Comparison of ENCODE assay signal across 11 cellular contexts in genomic region chr16:84827131-84827574, GRCh38. TPM values are rescaled to one million over a fixed set of nuclear protein-coding genes. Genes with fewer than 3 reads are reported as not detected.
DNase-seq lines count a peak whose midpoint lies in the region; ATAC-seq, FAIRE-seq and TF ChIP-seq lines count a peak whose summit lies in the region.
"Had no signal": no experiment of that assay in that cellular context is flagged by ENCODE, and none has a peak within 500 bp of the region (broad histone marks: within the 10 kb centered on the region; RNA-seq: fewer than 3 reads in every experiment).

No MANE protein-coding gene starts in this region.

- no peaks in the 10 kb centered on the region for H3K79me1 ChIP-seq in H9 (ENCODE audit: insufficient read depth, low read depth, low read length, poor library complexity, severe bottlenecking)

- CTCF ChIA-PET in K562 (lab: Yijun Ruan, JAX; ENCODE audit: low intra/inter-chr PET ratio), result no interaction called here

- no peak overlapping the region for H2AK5ac ChIP-seq in H9 (ENCODE audit: insufficient read length, low read length)

- H3K27ac Mint-ChIP-seq in H9, result peak overlapping the region in 1 of 3 experiments; percentile 81; a peak in 1 of 7 replicates
- H3K27ac Mint-ChIP-seq in immature natural killer cell, result no peak overlapping the region
- H3K27ac Mint-ChIP-seq: stimulated activated naive CD8-positive, alpha-beta T cell treated with anti-CD3 and anti-CD28 coated beads, Interleukin-15, Interleukin-2, amounts not matched to agents 100 ng/mL and 50 ng/mL, for 24 hours; T-helper 2 cell treated with Interferon-gamma antibody and Interleukin-4, amounts not matched to agents 5 μg/mL and 100 μg/mL, for 36 hours had no signal

- H3K23me2 ChIP-seq in H9 (ENCODE audit: insufficient read length, low read depth, low read length, poor library complexity, severe bottlenecking), result no peaks in the 10 kb centered on the region

- H3K36me3 ChIP-seq in K562 (ENCODE audit: control insufficient read depth, insufficient read depth, low read length), result no peaks in the 10 kb centered on the region
- peaks cover 0 to 13% (median 0%) of the 10 kb centered on the region in 4 donors for H3K36me3 ChIP-seq in stomach

- no TSS peak for BruUV-seq in K562 (replicated peaks; lab: Mats Ljungman, UMichigan)

- no peak overlapping the region for H3K56ac ChIP-seq in H9 (ENCODE audit: insufficient read length, low read depth, low read length)

- H2AFZ ChIP-seq in H9 (ENCODE audit: low read length) (no peak overlapping the region), K562 (ENCODE audit: low read depth, low read length) (no peak overlapping the region)

- H3K9ac ChIP-seq in H9 (ENCODE audit: extremely low read depth, insufficient read length, low read length) (no peak overlapping the region), K562 (ENCODE audit: insufficient read depth in 1 of 2, low read depth in 2 of 2, low read length in 2 of 2) (no peak overlapping the region)

- no peak overlapping the region for H2BK20ac ChIP-seq in H9 (ENCODE audit: low read depth, low read length, poor library complexity, severe bottlenecking)

- H3K4me1 ChIP-seq in H9 (ENCODE audit: insufficient read depth, low read length) (no peaks in the 10 kb centered on the region), K562 (replicated peaks in 1 of 2; ENCODE audit: control insufficient read depth in 2 of 2, insufficient read depth in 2 of 2, low read length in 2 of 2) (no peaks in the 10 kb centered on the region), stomach (peaks cover 6 to 74% (median 47%) of the 10 kb centered on the region in 4 donors)

- TF ChIP-seq POLR2A in K562 (conservative IDR thresholded peaks at IDR 0.05) (no peak), stomach (IDR thresholded peaks at IDR 0.05) (no peak)

- H3K9me3 ChIP-seq in H9 (ENCODE audit: control insufficient read depth, low read depth, low read length) (no peaks in the 10 kb centered on the region), K562 (replicated peaks; ENCODE audit: control insufficient read depth, insufficient read depth, low read depth, low read length) (no peaks in the 10 kb centered on the region), stomach (no peaks in the 10 kb centered on the region)

- H4K5ac ChIP-seq in H9 (ENCODE audit: insufficient read length, low read depth, low read length), result no peak overlapping the region

- no peak overlapping the region for H4K8ac ChIP-seq in H9 (replicated peaks; ENCODE audit: insufficient read length, low read depth, low read length)

- H3K4me1 Mint-ChIP-seq in H9 (peaks cover 9 to 11% of the 10 kb centered on the region in 2 experiments), immature natural killer cell (no peaks in the 10 kb centered on the region)

- no peak overlapping the region for H3K4ac ChIP-seq in H9 (ENCODE audit: low read depth, low read length)

- no peak for FAIRE-seq in K562 (lab: Jason Lieb, UNC)

- H3T11ph ChIP-seq in H9 (ENCODE audit: low read length), result no peak overlapping the region

- H3K27me3 Mint-ChIP-seq in H9 (ENCODE audit: low read depth) (peaks cover 26% of the 10 kb centered on the region), immature natural killer cell (ENCODE audit: low read depth in 3 of 3) (peaks cover 1 to 15% (median 5%) of the 10 kb centered on the region in 3 donors)

- H2BK12ac ChIP-seq in H9 (ENCODE audit: insufficient read length, low read depth, low read length), result no peak overlapping the region

- DNase-seq in H9 (no peak), K562 (ENCODE audit: extremely low read depth in 1 of 4, low spot score in 3 of 4) (no peak), left kidney (ENCODE audit: low read depth, low spot score) (peak; percentile 65), stomach (no peak), immature natural killer cell (no peak)
- no peak for DNase-seq in activated CD8-positive, alpha-beta memory T cell treated with anti-CD3 and anti-CD28 coated beads, Interleukin-2, amount 50 U/mL, for 48 hours
- DNase-seq: NCI-H524 treated with DMSO at 0.1 percent for 48 hours had no signal

- no peak overlapping the region for H4K91ac ChIP-seq in H9 (ENCODE audit: insufficient read length, low read depth, low read length)

- TF ChIP-seq CTCF in H9 (conservative IDR thresholded peaks at IDR 0.05) (no peak), K562 (IDR thresholded peaks at IDR 0.05 in 2 of 3, conservative IDR thresholded peaks at IDR 0.05 in 1 of 3; ENCODE audit: insufficient read depth in 2 of 3, low read depth in 1 of 3, low read length in 3 of 3) (no peak), stomach (IDR thresholded peaks at IDR 0.05) (no peak)

- H3K27ac ChIP-seq in H9 (ENCODE audit: insufficient read length, low read depth, low read length) (no peak overlapping the region), K562 (ENCODE audit: extremely low read depth, low read depth, low read length) (no peak overlapping the region), stomach (peak overlapping the region; percentile 73 to 96 (median 84))

- H3K4me2 ChIP-seq in H9 (ENCODE audit: insufficient read depth, insufficient read length, low read length), result no peak overlapping the region
- no peak overlapping the region for H3K4me2 ChIP-seq in K562 (ENCODE audit: insufficient read depth, low read length)

- H4K20me1 ChIP-seq in H9 (ENCODE audit: control insufficient read depth, insufficient read depth, insufficient read length) (no peaks in the 10 kb centered on the region), K562 (replicated peaks; ENCODE audit: control insufficient read depth, insufficient read depth, low read length) (0 out of 2 replicates have a peak, but pooled peaks cover 6% of the 10 kb centered on the region)

- TF ChIP-seq RAD21 in K562 (CRISPR knock-in tag; conservative IDR thresholded peaks at IDR 0.05 in 1 of 2, IDR thresholded peaks at IDR 0.05 in 1 of 2), result no peak

- POLR2A ChIA-PET in K562 (lab: Yijun Ruan, JAX), result no interaction called here

- TF ChIP-seq EP300 in K562 (IDR thresholded peaks at IDR 0.05; ENCODE audit: low read length), result no peak
- TF ChIP-seq EP300 in stomach (IDR thresholded peaks at IDR 0.05), result no peak

- H3K23ac ChIP-seq in H9 (ENCODE audit: insufficient read length, low read depth, low read length), result no peak overlapping the region

- no peaks in the 10 kb centered on the region for H3K9me1 ChIP-seq in K562 (ENCODE audit: control insufficient read depth, insufficient read depth, low read length)

- H3K18ac ChIP-seq in H9 (ENCODE audit: insufficient read length, low read depth, low read length), result peak overlapping the region; percentile 25

- H3K9me3 Mint-ChIP-seq in H9 (no peaks in the 10 kb centered on the region; a peak in 1 of 5 replicates), immature natural killer cell (no peaks in the 10 kb centered on the region)
- H3K9me3 Mint-ChIP-seq: stimulated activated naive CD8-positive, alpha-beta T cell treated with anti-CD3 and anti-CD28 coated beads, Interleukin-15, Interleukin-2, amounts not matched to agents 100 ng/mL and 50 ng/mL, for 24 hours; T-helper 2 cell treated with Interferon-gamma antibody and Interleukin-4, amounts not matched to agents 5 μg/mL and 100 μg/mL, for 36 hours had no signal

- H3K4me3 Mint-ChIP-seq in H9 (peak overlapping the region in 1 of 2 experiments; percentile 35; a peak in 1 of 5 replicates), immature natural killer cell (no peak overlapping the region)
- H3K4me3 Mint-ChIP-seq: stimulated activated naive CD8-positive, alpha-beta T cell treated with anti-CD3 and anti-CD28 coated beads, Interleukin-15, Interleukin-2, amounts not matched to agents 100 ng/mL and 50 ng/mL, for 24 hours; T-helper 2 cell treated with Interferon-gamma antibody and Interleukin-4, amounts not matched to agents 5 μg/mL and 100 μg/mL, for 36 hours had no signal

- H3K27me3 ChIP-seq in H9 (ENCODE audit: insufficient read depth, low read length) (no peaks in the 10 kb centered on the region), K562 (ENCODE audit: control insufficient read depth in 2 of 2, insufficient read depth in 2 of 2, low read length in 2 of 2) (peaks cover 53 to 70% of the 10 kb centered on the region in 2 experiments), stomach (no peaks in the 10 kb centered on the region)

- H3K36me3 Mint-ChIP-seq in H9 (ENCODE audit: insufficient read depth in 1 of 3, low read depth in 3 of 3) (no peaks in the 10 kb centered on the region), immature natural killer cell (no peaks in the 10 kb centered on the region)

- no peak overlapping the region for H2BK15ac ChIP-seq in H9 (ENCODE audit: low read depth, low read length)

- H2BK120ac ChIP-seq in H9 (ENCODE audit: low read depth, low read length, poor library complexity, severe bottlenecking), result no peak overlapping the region

- H3K4me3 ChIP-seq in K562 (no peak overlapping the region), stomach (no peak overlapping the region)

- intact Hi-C loops in K562 (cut with micrococcal nuclease), result no loop called here
- intact Hi-C loops in stomach (cut with DNase I; ENCODE audit: low total_unique reads), result no loop called here

- H3K79me2 ChIP-seq in H9 (ENCODE audit: insufficient read depth, low read length) (no peaks in the 10 kb centered on the region), K562 (ENCODE audit: control insufficient read depth, insufficient read depth, low read length) (no peaks in the 10 kb centered on the region)

- WGBS in H9 (ENCODE audit: extremely low coverage, insufficient read length, low lambda C conversion rate), result no CpG with 5 or more reads among the region's 16 CpGs
- WGBS in K562 (ENCODE audit: insufficient coverage, low coverage, missing lambda C conversion rate), result 13% methylated on average over 16 of the region's 16 CpGs
- WGBS in stomach, 5 donors, result 49 to 77% (median 72%) methylated on average over 14 to 16 of the region's 16 CpGs

- no peak overlapping the region for H3K14ac ChIP-seq in H9 (ENCODE audit: insufficient read depth, low read length)

- in situ Hi-C loops in K562 (cut with MboI), result no loop called here

- ATAC-seq in K562 (peak; percentile 32; the same call in 2 of the 3 replicates), HG03571 (IDR thresholded peaks at IDR 0.05; ENCODE audit: unreplicated experiment) (no peak), GM19463 (IDR thresholded peaks at IDR 0.05; ENCODE audit: unreplicated experiment) (no peak)

- no peak overlapping the region for H2BK5ac ChIP-seq in H9 (ENCODE audit: insufficient read length, low read length)

RNA-seq across cellular contexts. Expression of gene CRISPLD2, which starts 7.4 kb away (rescaled TPM):
- 2.1 and 2.3 TPM in 2 replicates for total RNA-seq in H9 (2021)
- total RNA-seq in K562 (2011; cell fraction: chromatin; rRNA removed; ENCODE audit: low replicate concordance), result 0.42 TPM in 1 of 2 replicates, not detected in the other
- 0.13 and 0.17 TPM in 2 replicates for total RNA-seq in K562 (2011; cell fraction: nucleolus; rRNA removed)
- 0.31 TPM in 1 of 2 replicates, not detected in the other for total RNA-seq in K562 (2011; cell fraction: nucleoplasm; rRNA removed)
- 0.12 TPM in 1 of 2 replicates, not detected in the other for total RNA-seq in K562 (2014; rRNA removed)
- total RNA-seq in K562 (2014; rRNA removed; fragmentation: Illumina TruSeq; extraction: Trizol), result 0.04 and 0.10 TPM in 2 replicates
- not detected in 2 replicates for total RNA-seq in K562 (2015; rRNA removed; fragmentation: Illumina TruSeq; extraction: Trizol)
- total RNA-seq in K562 (2021), result 0.22 and 0.24 TPM in 2 replicates
- polyA plus RNA-seq in K562 (2011; rRNA removed), result 0.05 TPM in 1 of 2 replicates, not detected in the other
- polyA plus RNA-seq in K562 (2011; cell fraction: cytosol; rRNA removed), result 0.03 and 0.19 TPM in 2 replicates
- 0.34 TPM in 1 of 2 replicates, not detected in the other for polyA plus RNA-seq in K562 (2011; cell fraction: nucleus; rRNA removed)
- polyA plus RNA-seq in K562 (2012), result 0.07 and 0.16 TPM in 2 replicates
- polyA plus RNA-seq in K562 (2014; fragmentation: Illumina TruSeq; extraction: Trizol), result 0.03 and 0.06 TPM in 2 replicates
- under 1 TPM in 1 of 2 experiments, not detected in 1; 0.03 TPM for polyA plus RNA-seq in K562 (2014; fragmentation: Nextera tagmentation; extraction: Ambion mirVana)
- 0.08 TPM in 1 of 2 replicates, not detected in the other for polyA plus RNA-seq in K562 (2014; rRNA removed)
- polyA minus RNA-seq in K562 (2011; rRNA and poly(A)+ RNA removed), result 0.04 and 0.06 TPM in 2 replicates
- not detected in 2 replicates for polyA minus RNA-seq in K562 (2011; cell fraction: cytosol; rRNA and poly(A)+ RNA removed)
- 0.27 TPM in 1 of 2 replicates, not detected in the other for polyA minus RNA-seq in K562 (2011; cell fraction: nucleus; rRNA and poly(A)+ RNA removed)
- total RNA-seq in stomach, result 100 to 1,000 TPM in 3 of 5 donors, 10 to 100 TPM in 2; 92.0 to 242 (median 102) TPM
- polyA plus RNA-seq in stomach, result 10 to 100 TPM; 18.3 to 46.0 (median 20.2) TPM
- under 1 TPM; 0.05 to 0.24 (median 0.09) TPM for polyA plus RNA-seq in immature natural killer cell

Comparison
In these comparisons a context has a peak if more than half of its experiments do, and no peak if none do; other contexts are left out.
1. H3K27ac ChIP-seq: peak in stomach (5 of 5); none in H9 (single experiment) and K562 (single experiment).
2. RNA of gene CRISPLD2, which starts 7.4 kb away (total RNA-seq): 92.0 to 242 TPM in stomach; 2.1 to 2.3 TPM in H9 and 0.04 to 0.42 TPM in K562; every median in the first group is over 10 times any median in the second.